Comparison of ENCODE assay signal across 9 cellular contexts in genomic region chr14:54568821-54569591, GRCh38. TPM values are rescaled to one million over a fixed set of nuclear protein-coding genes. Genes with fewer than 3 reads are reported as not detected.
DNase-seq lines count a peak whose midpoint lies in the region; ATAC-seq and TF ChIP-seq lines count a peak whose summit lies in the region.
"Had no signal": no experiment of that assay in that cellular context is flagged by ENCODE, and none has a peak within 500 bp of the region (broad histone marks: within the 10 kb centered on the region; RNA-seq: fewer than 3 reads in every experiment).

No MANE protein-coding gene starts in this region.

- H3K27me3 Mint-ChIP-seq in activated CD8-positive, alpha-beta T cell treated with anti-CD3 and anti-CD28 coated beads for 36 hours, result peaks cover 23% of the 10 kb centered on the region
- peaks cover 14% of the 10 kb centered on the region for H3K27me3 Mint-ChIP-seq in activated CD8-positive, alpha-beta T cell treated with anti-CD3 and anti-CD28 coated beads, Interleukin-2, amount 10 ng/mL, durations not matched to agents 7 days and 5 days (ENCODE audit: low read depth)

- no peak for DNase-seq in activated CD8-positive, alpha-beta T cell treated with anti-CD3 and anti-CD28 coated beads for 36 hours
- no peak for DNase-seq in activated CD8-positive, alpha-beta T cell treated with anti-CD3 and anti-CD28 coated beads, Interleukin-2, amount 10 ng/mL, durations not matched to agents 7 days and 5 days
- DNase-seq in cerebellar cortex (ENCODE audit: low spot score), result peak; percentile 38
- peak; percentile 27 to 88 for DNase-seq in lower leg skin (ENCODE audit: low spot score in 2 of 2)
- peak; percentile 32 to 75 for DNase-seq in tibial artery
- DNase-seq in NCI-H82 (lab: John Stamatoyannopoulos, UW), result no peak
- DNase-seq in midbrain (lab: John Stamatoyannopoulos, UW), result no peak
- DNase-seq: T-helper 2 cell had no signal

- no peak for TF ChIP-seq CTCF in activated CD8-positive, alpha-beta T cell treated with anti-CD3 and anti-CD28 coated beads for 36 hours (IDR thresholded peaks at IDR 0.05)
- TF ChIP-seq CTCF in lower leg skin (IDR thresholded peaks at IDR 0.05), result no peak
- TF ChIP-seq CTCF in tibial artery (IDR thresholded peaks at IDR 0.05), result no peak

- no peak overlapping the region for H3K27ac Mint-ChIP-seq in activated CD8-positive, alpha-beta T cell treated with anti-CD3 and anti-CD28 coated beads for 36 hours
- no peak overlapping the region for H3K27ac Mint-ChIP-seq in activated CD8-positive, alpha-beta T cell treated with anti-CD3 and anti-CD28 coated beads, Interleukin-2, amount 10 ng/mL, durations not matched to agents 7 days and 5 days

- CTCF ChIA-PET in activated CD8-positive, alpha-beta T cell treated with anti-CD3 and anti-CD28 coated beads for 36 hours (lab: Charles Lee), result interaction anchor here (0.9 to 8.5 kb wide), 11 partner anchors 74 to 237 kb away, joined by 3 to 247 read pairs (median 4); no protein-coding TSS in a partner anchor
- CTCF ChIA-PET in activated CD8-positive, alpha-beta T cell treated with anti-CD3 and anti-CD28 coated beads, Interleukin-2, amount 10 ng/mL, durations not matched to agents 7 days and 5 days (lab: Charles Lee), result interaction anchor here (0.5 to 8.7 kb wide), 11 partner anchors 9 to 236 kb away, joined by 3 to 318 read pairs (median 4); no protein-coding TSS in a partner anchor

- no peaks in the 10 kb centered on the region for H3K27me3 ChIP-seq in tibial artery

- ATAC-seq in activated CD8-positive, alpha-beta T cell treated with anti-CD3 and anti-CD28 coated beads for 36 hours, result no peak
- ATAC-seq in activated CD8-positive, alpha-beta T cell treated with anti-CD3 and anti-CD28 coated beads, Interleukin-2, amount 10 ng/mL, durations not matched to agents 7 days and 5 days, result no peak
- ATAC-seq in HG02870 (IDR thresholded peaks at IDR 0.05; ENCODE audit: unreplicated experiment), result no peak

- peaks cover 0 to 7% (median 0%) of the 10 kb centered on the region in 3 donors for H3K36me3 ChIP-seq in tibial artery

- peaks cover 0 to 54% (median 10%) of the 10 kb centered on the region in 4 donors for H3K4me1 ChIP-seq in tibial artery

- intact Hi-C loops in activated CD8-positive, alpha-beta T cell treated with anti-CD3 and anti-CD28 coated beads for 36 hours (cut with micrococcal nuclease), result loop anchor here (5.0 to 10.0 kb wide), 2 partner anchors 153 to 316 kb away; no protein-coding TSS in a partner anchor
- intact Hi-C loops in lower leg skin (cut with DNase I; ENCODE audit: low total_unique reads), result loop anchor here (10.0 kb wide), 1 partner anchor 126 kb away; no protein-coding TSS in a partner anchor
- intact Hi-C loops in tibial artery (cut with DNase I; ENCODE audit: low total_unique reads), result loop anchor here (5.0 kb wide), 1 partner anchor 123 kb away; no protein-coding TSS in a partner anchor

- H3K4me3 ChIP-seq in lower leg skin (ENCODE audit: low read depth, poor library complexity, severe bottlenecking) (no peak overlapping the region), tibial artery (peak overlapping the region; percentile 86 to 91)

- peaks cover 32% of the 10 kb centered on the region for H3K36me3 Mint-ChIP-seq in activated CD8-positive, alpha-beta T cell treated with anti-CD3 and anti-CD28 coated beads for 36 hours (ENCODE audit: low read depth)
- peaks cover 15% of the 10 kb centered on the region for H3K36me3 Mint-ChIP-seq in activated CD8-positive, alpha-beta T cell treated with anti-CD3 and anti-CD28 coated beads, Interleukin-2, amount 10 ng/mL, durations not matched to agents 7 days and 5 days (ENCODE audit: low read depth)

- 38 to 51% methylated on average over 13 of the region's 13 CpGs for WGBS in lower leg skin, 2 donors

- peak overlapping the region; percentile 84 for H3K4me3 Mint-ChIP-seq in activated CD8-positive, alpha-beta T cell treated with anti-CD3 and anti-CD28 coated beads for 36 hours
- no peak overlapping the region for H3K4me3 Mint-ChIP-seq in activated CD8-positive, alpha-beta T cell treated with anti-CD3 and anti-CD28 coated beads, Interleukin-2, amount 10 ng/mL, durations not matched to agents 7 days and 5 days

- H3K4me1 Mint-ChIP-seq in activated CD8-positive, alpha-beta T cell treated with anti-CD3 and anti-CD28 coated beads for 36 hours (ENCODE audit: low read depth), result peaks cover 19% of the 10 kb centered on the region
- peaks cover 23% of the 10 kb centered on the region for H3K4me1 Mint-ChIP-seq in activated CD8-positive, alpha-beta T cell treated with anti-CD3 and anti-CD28 coated beads, Interleukin-2, amount 10 ng/mL, durations not matched to agents 7 days and 5 days (ENCODE audit: low read depth)

- H3K9me3 Mint-ChIP-seq in activated CD8-positive, alpha-beta T cell treated with anti-CD3 and anti-CD28 coated beads for 36 hours, result peaks cover 14% of the 10 kb centered on the region
- H3K9me3 Mint-ChIP-seq in activated CD8-positive, alpha-beta T cell treated with anti-CD3 and anti-CD28 coated beads, Interleukin-2, amount 10 ng/mL, durations not matched to agents 7 days and 5 days (ENCODE audit: insufficient read depth), result peaks cover 15% of the 10 kb centered on the region

- peak overlapping the region; percentile 94 to 99 for H3K27ac ChIP-seq in tibial artery

- H3K9me3 ChIP-seq in tibial artery, result no peaks in the 10 kb centered on the region

- no peak for TF ChIP-seq POLR2A in lower leg skin (IDR thresholded peaks at IDR 0.05)

- POLR2A ChIA-PET in activated CD8-positive, alpha-beta T cell treated with anti-CD3 and anti-CD28 coated beads for 36 hours (lab: Charles Lee), result interaction anchor here (0.6 to 2.7 kb wide), 6 partner anchors 103 to 312 kb away, joined by 3 to 13 read pairs (median 4); no protein-coding TSS in a partner anchor
- POLR2A ChIA-PET in activated CD8-positive, alpha-beta T cell treated with anti-CD3 and anti-CD28 coated beads, Interleukin-2, amount 10 ng/mL, durations not matched to agents 7 days and 5 days (lab: Charles Lee), result interaction anchor here (1.0 to 1.2 kb wide), 2 partner anchors 154 to 343 kb away, joined by 3 to 5 read pairs; no protein-coding TSS in a partner anchor

RNA-seq across cellular contexts. Expression of gene SAMD4A, which starts 2.1 kb away (rescaled TPM):
- total RNA-seq in activated CD8-positive, alpha-beta T cell treated with anti-CD3 and anti-CD28 coated beads for 36 hours, result 1 to 10 TPM; 4.5 to 4.9 TPM
- 1 to 10 TPM; 3.6 to 3.9 TPM for total RNA-seq in activated CD8-positive, alpha-beta T cell treated with anti-CD3 and anti-CD28 coated beads, Interleukin-2, amount 10 ng/mL, durations not matched to agents 7 days and 5 days
- total RNA-seq in lower leg skin, result 10 to 100 TPM in 3 of 4 donors, 1 to 10 TPM in 1; 7.9 to 18.7 (median 14.4) TPM

RNA-seq across cellular contexts. Expression of gene CGRRF1, which starts 59.3 kb away (rescaled TPM):
- total RNA-seq in activated CD8-positive, alpha-beta T cell treated with anti-CD3 and anti-CD28 coated beads for 36 hours, result 10 to 100 TPM in 1 of 2 experiments, 1 to 10 TPM in 1; 9.6 to 10.0 TPM
- 10 to 100 TPM; 13.6 to 13.7 TPM for total RNA-seq in activated CD8-positive, alpha-beta T cell treated with anti-CD3 and anti-CD28 coated beads, Interleukin-2, amount 10 ng/mL, durations not matched to agents 7 days and 5 days
- total RNA-seq in lower leg skin, result 10 to 100 TPM in 2 of 4 donors, 1 to 10 TPM in 2; 5.7 to 14.0 (median 10.2) TPM

Comparison
In these comparisons a context has a peak if more than half of its experiments do, and no peak if none do; other contexts are left out.
1. DNase-seq: peak in cerebellar cortex (single experiment), lower leg skin (2 of 2) and tibial artery (2 of 2); none in activated CD8-positive, alpha-beta T cell treated with anti-CD3 and anti-CD28 coated beads for 36 hours (single experiment), activated CD8-positive, alpha-beta T cell treated with anti-CD3 and anti-CD28 coated beads, Interleukin-2, amount 10 ng/mL, durations not matched to agents 7 days and 5 days (single experiment), NCI-H82 (single experiment) and midbrain (single experiment).